In genomic region chr19:52689804-52690394, GRCh38 we compare ENCODE assay signal across 1 cellular context.
TF ChIP-seq lines count a peak whose summit lies in the region.

No MANE protein-coding gene starts in this region.

TF ChIP-seq in K562, 482 proteins besides CTCF, POLR2A, EP300 and RAD21 (continued from another document):
- TF ChIP-seq STAT6 (CRISPR knock-in tag; IDR thresholded peaks at IDR 0.05): no peak
- TF ChIP-seq ARNT (IDR thresholded peaks at IDR 0.05): peak in 1 of 2 experiments; percentile 43; a peak in 1 of 4 replicates
- 0 out of 2 replicates have a peak, but pooled peaks have one; percentile 16 for TF ChIP-seq KDM2B (CRISPR knock-in tag; IDR thresholded peaks at IDR 0.05)
- TF ChIP-seq ZFX (CRISPR knock-in tag; IDR thresholded peaks at IDR 0.05): peak; percentile 14; the same call in 1 of the 2 replicates
- peak; percentile 60; the same call in 1 of the 2 replicates for TF ChIP-seq RBFOX2 (IDR thresholded peaks at IDR 0.05; ENCODE audit: low read depth, low read length)
- 0 out of 2 replicates have a peak, but pooled peaks have one; percentile 10 for TF ChIP-seq ZBTB2 (IDR thresholded peaks at IDR 0.05)
- 0 out of 2 replicates have a peak, but pooled peaks have one; percentile 55 for TF ChIP-seq AFF4 (CRISPR knock-in tag; IDR thresholded peaks at IDR 0.05)
- 0 out of 2 replicates have a peak, but pooled peaks have one; percentile 2 for TF ChIP-seq ZNF512 (tag; IDR thresholded peaks at IDR 0.05)
- TF ChIP-seq SIN3A (IDR thresholded peaks at IDR 0.05; ENCODE audit: borderline replicate concordance in 2 of 2, control insufficient read depth in 1 of 2, low read depth in 2 of 2, low read length in 2 of 2): 0 out of 4 replicates have a peak, but pooled peaks of 1 of the 2 experiments have one; percentile 46
